In the genomic region with DNA sequence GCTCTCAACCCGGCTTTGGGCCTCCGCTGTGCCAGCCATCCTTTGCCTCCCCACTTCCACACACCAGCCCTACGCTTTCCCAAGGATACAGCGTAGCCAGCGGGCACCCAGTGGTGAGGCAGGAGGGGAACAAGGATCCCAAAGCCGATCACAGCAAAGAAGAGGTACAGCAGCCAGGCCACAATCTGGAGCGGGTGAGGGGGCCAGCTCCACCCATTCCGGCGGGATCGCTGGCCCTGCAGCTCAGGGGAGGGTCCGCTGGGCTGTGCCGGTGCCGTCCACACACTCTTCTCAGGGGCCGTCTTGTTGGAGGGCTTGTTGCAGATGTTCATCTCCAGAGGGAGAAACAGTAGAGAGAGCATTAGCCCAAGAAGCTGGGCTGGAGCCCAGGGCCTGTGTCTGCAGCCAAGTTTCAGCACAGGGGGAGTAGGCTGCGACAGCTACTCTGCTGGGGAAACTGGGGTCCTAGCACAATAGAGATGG, we compare ENCODE assay signal across 16 cellular contexts. TPM values are rescaled to one million over a fixed set of nuclear protein-coding genes. Genes with fewer than 3 reads are reported as not detected.
DNase-seq lines count a peak whose midpoint lies in the region; ATAC-seq and TF ChIP-seq lines count a peak whose summit lies in the region.
"Had no signal": no experiment of that assay in that cellular context is flagged by ENCODE, and none has a peak within 500 bp of the region (broad histone marks: within the 10 kb centered on the region; RNA-seq: fewer than 3 reads in every experiment).

No MANE protein-coding gene starts in this region.

- TF ChIP-seq CTCF in gastroesophageal sphincter (IDR thresholded peaks at IDR 0.05) (no peak), prostate gland (IDR thresholded peaks at IDR 0.05) (no peak)

- H3K27me3 ChIP-seq in gastroesophageal sphincter = no peaks in the 10 kb centered on the region
- H3K27me3 ChIP-seq in prostate gland (replicated peaks; ENCODE audit: insufficient read depth) = no peaks in the 10 kb centered on the region

- 77% methylated on average over 11 of the region's 15 CpGs; no CpG with 5 or more reads in 1 of the 2 donors for WGBS in gastroesophageal sphincter (ENCODE audit: low coverage in 1 of 2), 2 donors
- 54% methylated on average over 15 of the region's 15 CpGs for WGBS in prostate gland

- intact Hi-C loops in prostate gland (cut with DNase I) = no loop called here

- H3K27ac ChIP-seq in angular gyrus (ENCODE audit: low read depth, low read length) (peak overlapping the region; percentile 73), gastroesophageal sphincter (peak overlapping the region in 3 of 4 donors; percentile 64 to 76 (median 68)), prostate gland (peak overlapping the region; percentile 94 to 95)

- H3K4me1 ChIP-seq in gastroesophageal sphincter = peaks cover 0 to 17% (median 11%) of the 10 kb centered on the region in 3 donors
- peaks cover 22% of the 10 kb centered on the region for H3K4me1 ChIP-seq in prostate gland (replicated peaks)

- H3K9me3 ChIP-seq in gastroesophageal sphincter (no peaks in the 10 kb centered on the region), prostate gland (no peaks in the 10 kb centered on the region)

- DNase-seq in AG08396 (ENCODE audit: low spot score) = peak; percentile 51
- DNase-seq in prostate gland (ENCODE audit: low spot score) = no peak
- DNase-seq in NCI-H1417 (lab: John Stamatoyannopoulos, UW) = no peak
- DNase-seq in UCSD-AML1 (lab: John Stamatoyannopoulos, UW; ENCODE audit: unreplicated experiment) = no peak
- no peak for DNase-seq in activated naive CD4-positive, alpha-beta T cell (lab: John Stamatoyannopoulos, UW)
- DNase-seq in NCI-H748 treated with DMSO at 0.1 percent for 48 hours (lab: John Stamatoyannopoulos, UW) = no peak
- DNase-seq: activated CD8-positive, alpha-beta T cell treated with anti-CD3 and anti-CD28 coated beads for 36 hours; activated naive CD8-positive, alpha-beta T cell treated with anti-CD3 and anti-CD28 coated beads for 36 hours; AML-193; effector memory CD8-positive, alpha-beta T cell; NCI-H187; NK-92 treated with Interleukin-12 subunit alpha and Interleukin-12 subunit beta, amount 100 ng/mL, for 24 hours; stimulated activated naive CD8-positive, alpha-beta T cell treated with anti-CD3 and anti-CD28 coated beads, Interleukin-15, Interleukin-2, amounts not matched to agents 100 U/mL and 50 U/mL, for 24 hours; T-helper 1 cell had no signal

- H3K4me3 ChIP-seq in gastroesophageal sphincter = no peak overlapping the region
- H3K4me3 ChIP-seq in prostate gland = no peak overlapping the region

- H3K36me3 ChIP-seq in gastroesophageal sphincter (peaks cover 0 to 18% of the 10 kb centered on the region in 2 donors), prostate gland (no peaks in the 10 kb centered on the region)

- TF ChIP-seq POLR2A in gastroesophageal sphincter (IDR thresholded peaks at IDR 0.05) = no peak
- TF ChIP-seq POLR2A in prostate gland (IDR thresholded peaks at IDR 0.05) = no peak

- TF ChIP-seq EP300 in gastroesophageal sphincter (IDR thresholded peaks at IDR 0.05) = no peak

- ATAC-seq in gastroesophageal sphincter = peak; percentile 71
- ATAC-seq: activated CD8-positive, alpha-beta T cell treated with anti-CD3 and anti-CD28 coated beads for 36 hours; effector memory CD8-positive, alpha-beta T cell; stimulated activated naive CD8-positive, alpha-beta T cell treated with anti-CD3 and anti-CD28 coated beads, Interleukin-15, Interleukin-2, amounts not matched to agents 100 U/mL and 50 U/mL, for 24 hours had no signal

RNA-seq across cellular contexts. Expression of a gene that starts 10.1 kb away (rescaled TPM):
- 10 to 100 TPM in 3 of 4 donors, 1 to 10 TPM in 1; 7.5 to 26.7 (median 17.3) TPM for total RNA-seq in gastroesophageal sphincter
- 10 to 100 TPM; 20.3 to 69.8 TPM for total RNA-seq in prostate gland

RNA-seq across cellular contexts. Expression of a gene that starts 12.9 kb away (rescaled TPM):
- 100 to 1,000 TPM in 1 of 4 donors, 10 to 100 TPM in 3; 14.8 to 111 (median 55.0) TPM for total RNA-seq in gastroesophageal sphincter
- total RNA-seq in prostate gland = 1 to 10 TPM; 3.4 to 10.0 TPM
- total RNA-seq: activated CD8-positive, alpha-beta T cell treated with anti-CD3 and anti-CD28 coated beads for 36 hours; activated naive CD8-positive, alpha-beta T cell treated with anti-CD3 and anti-CD28 coated beads for 36 hours had no signal

RNA-seq across cellular contexts. Expression of a gene that starts 24.8 kb away (rescaled TPM):
- 1 to 10 TPM in 1 of 4 donors, under 1 TPM in 2, not detected in 1; 0.19 to 2.1 (median 0.27) TPM for total RNA-seq in gastroesophageal sphincter
- total RNA-seq in prostate gland = 10 to 100 TPM; 11.4 to 35.6 TPM
